ENCODE assay signal across 8 cellular contexts in genomic region chr11:8080674-8081590, GRCh38. TPM values are rescaled to one million over a fixed set of nuclear protein-coding genes. Genes with fewer than 3 reads are reported as not detected.
DNase-seq lines count a peak whose midpoint lies in the region; ATAC-seq and TF ChIP-seq lines count a peak whose summit lies in the region.

TSS of gene TUB (plus strand) at chr11:8081211. CDS start at chr11:8081511, 300 bp downstream.

- peak within 1 kb of the TSS; percentile 64 to 74 for H3K4me3 Mint-ChIP-seq in stimulated activated naive CD8-positive, alpha-beta T cell treated with anti-CD3 and anti-CD28 coated beads, Interleukin-15, amount 100 ng/mL, for 72 hours

- ATAC-seq in left colon: peak; percentile 9
- peak; percentile 59 for ATAC-seq in stimulated activated naive CD8-positive, alpha-beta T cell treated with anti-CD3 and anti-CD28 coated beads, Interleukin-15, amount 100 ng/mL, for 72 hours
- ATAC-seq in HG03457 (IDR thresholded peaks at IDR 0.05; ENCODE audit: unreplicated experiment): no peak

- peak within 1 kb of the TSS; percentile 47 to 54 for H3K4me3 ChIP-seq in cardiac fibroblast (replicated peaks in 1 of 2; ENCODE audit: low read depth in 2 of 2, low read length in 2 of 2)

- peaks cover 76% of the 10 kb centered on the region for H3K27me3 Mint-ChIP-seq in stimulated activated naive CD8-positive, alpha-beta T cell treated with anti-CD3 and anti-CD28 coated beads, Interleukin-15, amount 100 ng/mL, for 72 hours

- intact Hi-C loops in left colon (cut with DNase I, micrococcal nuclease): no loop called here

- TF ChIP-seq CTCF in cardiac fibroblast (IDR thresholded peaks at IDR 0.05; ENCODE audit: low read depth, low read length): no peak

- peak; percentile 17 for DNase-seq in COLO668 (lab: John Stamatoyannopoulos, UW; ENCODE audit: unreplicated experiment)
- DNase-seq in NCI-H1105 treated with DMSO at 0.1 percent for 48 hours (lab: John Stamatoyannopoulos, UW): peak; percentile 37
- peak in 1 of 2 donors; percentile 27 for DNase-seq in cardiac fibroblast (ENCODE audit: low read depth in 2 of 2)
- no peak for DNase-seq in left colon
- no peak for DNase-seq in stimulated activated naive CD8-positive, alpha-beta T cell treated with anti-CD3 and anti-CD28 coated beads, Interleukin-15, amount 100 ng/mL, for 72 hours
- DNase-seq in NOMO-1 treated with dmso at 0.1 percent for 144 hours (lab: John Stamatoyannopoulos, UW; ENCODE audit: unreplicated experiment): no peak
- no peak for DNase-seq in SHP77 treated with DMSO at 0.1 percent for 48 hours (lab: John Stamatoyannopoulos, UW)

- no peaks in the 10 kb centered on the region for H3K9me3 Mint-ChIP-seq in stimulated activated naive CD8-positive, alpha-beta T cell treated with anti-CD3 and anti-CD28 coated beads, Interleukin-15, amount 100 ng/mL, for 72 hours

- H3K27ac Mint-ChIP-seq in stimulated activated naive CD8-positive, alpha-beta T cell treated with anti-CD3 and anti-CD28 coated beads, Interleukin-15, amount 100 ng/mL, for 72 hours: no peak within 1 kb of the TSS

- no peaks in the 10 kb centered on the region for H3K4me1 Mint-ChIP-seq in stimulated activated naive CD8-positive, alpha-beta T cell treated with anti-CD3 and anti-CD28 coated beads, Interleukin-15, amount 100 ng/mL, for 72 hours

RNA-seq across cellular contexts. Expression of gene TUB, which starts in this region (rescaled TPM):
- total RNA-seq in left colon: 1 to 10 TPM in 1 of 2 donors, under 1 TPM in 1; 0.89 to 2.2 TPM

Comparison
In these comparisons a context has a peak if more than half of its experiments do, and no peak if none do; other contexts are left out.
1. DNase-seq: peak in COLO668 (single experiment) and NCI-H1105 treated with DMSO at 0.1 percent for 48 hours (single experiment); none in left colon (0 of 2), stimulated activated naive CD8-positive, alpha-beta T cell treated with anti-CD3 and anti-CD28 coated beads, Interleukin-15, amount 100 ng/mL, for 72 hours (0 of 2), NOMO-1 treated with dmso at 0.1 percent for 144 hours (single experiment) and SHP77 treated with DMSO at 0.1 percent for 48 hours (single experiment).